ENCODE assay signal across 8 cellular contexts in the genomic region with DNA sequence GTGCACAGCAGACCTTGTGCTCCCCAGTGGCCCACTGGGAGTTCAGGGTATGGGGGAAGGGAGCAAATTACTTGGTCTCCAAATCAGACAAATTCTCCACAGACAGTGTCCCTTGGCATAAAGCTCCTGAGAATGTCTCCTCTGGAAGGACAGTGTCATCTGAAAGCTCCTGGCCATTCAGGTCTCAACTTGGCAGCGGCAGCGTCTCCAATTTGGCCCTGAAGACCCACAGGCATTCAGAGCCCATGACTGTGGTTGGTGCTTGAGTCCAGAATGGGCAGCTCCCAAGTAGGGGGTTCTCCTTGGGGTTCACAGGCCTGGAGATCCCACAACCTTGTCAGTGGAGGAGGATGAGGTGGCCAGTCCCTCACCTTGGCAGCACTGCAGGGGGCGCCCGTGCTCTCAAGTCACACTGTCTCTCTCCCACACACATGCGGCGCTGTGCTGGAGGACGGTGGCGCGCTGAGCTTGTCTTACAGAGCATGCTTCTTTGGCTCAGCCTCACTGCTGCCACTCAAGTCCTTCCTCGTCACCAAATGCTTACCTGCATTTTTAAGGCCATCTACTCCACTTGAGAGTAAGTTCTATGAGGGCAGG. TPM values are rescaled to one million over a fixed set of nuclear protein-coding genes. Genes with fewer than 3 reads are reported as not detected.
A peak's percentile ranks its signal among the peaks of the same experiment; 100 is the strongest.
DNase-seq lines count a peak whose midpoint lies in the region; ATAC-seq and TF ChIP-seq lines count a peak whose summit lies in the region.

No MANE protein-coding gene starts in this region.

- peaks cover 13% of the 10 kb centered on the region for H3K4me1 Mint-ChIP-seq in activated T-helper 17 cell treated with anti-CD3 and anti-CD28 coated beads, Interleukin-2, amount 50 U/mL, for 72 hours
- H3K4me1 Mint-ChIP-seq in stimulated activated naive CD8-positive, alpha-beta T cell treated with anti-CD3 and anti-CD28 coated beads, Interleukin-15, amount 100 ng/mL, for 72 hours, result peaks cover 10% of the 10 kb centered on the region

- peak; percentile 73 for ATAC-seq in activated T-helper 17 cell treated with anti-CD3 and anti-CD28 coated beads, Interleukin-2, amount 50 U/mL, for 72 hours (replicated peaks)
- peak; percentile 60 for ATAC-seq in stimulated activated naive CD8-positive, alpha-beta T cell treated with anti-CD3 and anti-CD28 coated beads, Interleukin-15, amount 100 ng/mL, for 72 hours
- ATAC-seq in HG03175 (IDR thresholded peaks at IDR 0.05; ENCODE audit: unreplicated experiment), result no peak
- ATAC-seq in GM21723 (IDR thresholded peaks at IDR 0.05; ENCODE audit: unreplicated experiment), result no peak

- DNase-seq in GM06990 (ENCODE audit: extremely low read depth, insufficient read length) (no peak), NCI-H226 (peak; percentile 1), iPS-NIHi11 (ENCODE audit: low spot score) (peak; percentile 51), DMS79 (lab: John Stamatoyannopoulos, UW) (no peak)
- DNase-seq in stimulated activated naive CD8-positive, alpha-beta T cell treated with anti-CD3 and anti-CD28 coated beads, Interleukin-15, amount 100 ng/mL, for 72 hours, result peak in 1 of 2 donors; percentile 23

- no peak overlapping the region for H3K4me3 Mint-ChIP-seq in activated T-helper 17 cell treated with anti-CD3 and anti-CD28 coated beads, Interleukin-2, amount 50 U/mL, for 72 hours
- no peak overlapping the region for H3K4me3 Mint-ChIP-seq in stimulated activated naive CD8-positive, alpha-beta T cell treated with anti-CD3 and anti-CD28 coated beads, Interleukin-15, amount 100 ng/mL, for 72 hours

- peak; percentile 66 for TF ChIP-seq CTCF in GM06990 (IDR thresholded peaks at IDR 0.05; ENCODE audit: insufficient read depth, low read length, poor library complexity, severe bottlenecking)

- H3K27me3 Mint-ChIP-seq in activated T-helper 17 cell treated with anti-CD3 and anti-CD28 coated beads, Interleukin-2, amount 50 U/mL, for 72 hours, result no peaks in the 10 kb centered on the region
- H3K27me3 Mint-ChIP-seq in stimulated activated naive CD8-positive, alpha-beta T cell treated with anti-CD3 and anti-CD28 coated beads, Interleukin-15, amount 100 ng/mL, for 72 hours, result no peaks in the 10 kb centered on the region

- H3K4me3 ChIP-seq in GM06990 (replicated peaks; ENCODE audit: low read depth, low read length), result no peak overlapping the region

- H3K36me3 ChIP-seq in GM06990 (ENCODE audit: control insufficient read depth, insufficient read depth, low read length), result peaks cover 41% of the 10 kb centered on the region

- H3K27ac Mint-ChIP-seq in activated T-helper 17 cell treated with anti-CD3 and anti-CD28 coated beads, Interleukin-2, amount 50 U/mL, for 72 hours, result no peak overlapping the region
- H3K27ac Mint-ChIP-seq in stimulated activated naive CD8-positive, alpha-beta T cell treated with anti-CD3 and anti-CD28 coated beads, Interleukin-15, amount 100 ng/mL, for 72 hours, result no peak overlapping the region

- H3K36me3 Mint-ChIP-seq in activated T-helper 17 cell treated with anti-CD3 and anti-CD28 coated beads, Interleukin-2, amount 50 U/mL, for 72 hours (ENCODE audit: low read depth), result peaks cover 63% of the 10 kb centered on the region

- H3K9me3 Mint-ChIP-seq in activated T-helper 17 cell treated with anti-CD3 and anti-CD28 coated beads, Interleukin-2, amount 50 U/mL, for 72 hours, result no peaks in the 10 kb centered on the region
- no peaks in the 10 kb centered on the region for H3K9me3 Mint-ChIP-seq in stimulated activated naive CD8-positive, alpha-beta T cell treated with anti-CD3 and anti-CD28 coated beads, Interleukin-15, amount 100 ng/mL, for 72 hours

- H3K27me3 ChIP-seq in GM06990 (replicated peaks; ENCODE audit: control insufficient read depth, insufficient read depth, low read length), result no peaks in the 10 kb centered on the region

RNA-seq across cellular contexts. Expression of a gene that starts 20.7 kb away (rescaled TPM):
- total RNA-seq in activated T-helper 17 cell treated with anti-CD3 and anti-CD28 coated beads, Interleukin-2, amount 50 U/mL, for 72 hours, result 10 to 100 TPM; 72.0 to 85.0 TPM

RNA-seq across cellular contexts. Expression of a gene that starts 21.6 kb away (rescaled TPM):
- 1 to 10 TPM; 4.5 to 4.6 TPM for total RNA-seq in activated T-helper 17 cell treated with anti-CD3 and anti-CD28 coated beads, Interleukin-2, amount 50 U/mL, for 72 hours

Comparison
In these comparisons a context has a peak if more than half of its experiments do, and no peak if none do; other contexts are left out.
1. DNase-seq: peak in NCI-H226 (single experiment) and iPS-NIHi11 (single experiment); none in GM06990 (single experiment) and DMS79 (single experiment).
2. ATAC-seq: peak in activated T-helper 17 cell treated with anti-CD3 and anti-CD28 coated beads, Interleukin-2, amount 50 U/mL, for 72 hours (single experiment) and stimulated activated naive CD8-positive, alpha-beta T cell treated with anti-CD3 and anti-CD28 coated beads, Interleukin-15, amount 100 ng/mL, for 72 hours (single experiment); none in HG03175 (single experiment) and GM21723 (single experiment).